In the genomic region with DNA sequence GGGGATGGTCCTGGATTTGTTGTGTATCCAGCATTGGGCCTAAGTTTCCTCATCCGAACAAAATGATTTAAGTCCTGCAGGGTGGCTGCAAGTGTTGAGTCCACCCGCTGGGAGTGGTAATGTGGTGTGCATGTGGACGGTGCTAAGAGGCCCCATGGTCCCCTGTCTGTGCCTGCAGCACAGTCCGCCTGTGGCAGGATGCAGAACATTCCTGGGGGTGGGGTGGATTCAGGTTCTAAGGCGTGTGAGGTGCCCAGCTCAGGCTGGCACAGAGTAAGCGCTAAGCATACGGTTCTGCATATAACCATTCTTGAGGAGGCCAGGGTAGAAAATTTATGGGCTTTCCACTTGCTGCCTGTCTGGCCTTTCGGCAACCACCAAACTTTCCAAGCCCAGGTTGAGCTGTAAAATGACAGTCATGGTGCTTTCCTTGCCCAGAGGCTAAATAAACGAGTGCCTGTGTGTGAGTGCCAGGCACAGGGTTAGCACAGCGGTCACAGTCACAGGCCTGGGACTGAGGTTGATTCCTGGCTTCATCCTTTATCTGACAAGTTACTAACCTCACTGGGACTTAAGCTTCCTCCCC, we compare ENCODE assay signal across 13 cellular contexts. TPM values are rescaled to one million over a fixed set of nuclear protein-coding genes. Genes with fewer than 3 reads are reported as not detected.
A peak's percentile ranks its signal among the peaks of the same experiment; 100 is the strongest.
DNase-seq lines count a peak whose midpoint lies in the region; ATAC-seq and TF ChIP-seq lines count a peak whose summit lies in the region.
"Had no signal": no experiment of that assay in that cellular context is flagged by ENCODE, and none has a peak within 500 bp of the region (broad histone marks: within the 10 kb centered on the region; RNA-seq: fewer than 3 reads in every experiment).

No MANE protein-coding gene starts in this region.

- no peak overlapping the region for H3K4me2 ChIP-seq in mammary epithelial cell (ENCODE audit: insufficient read depth, low read depth, low read length)

- no peak overlapping the region for H3K9ac ChIP-seq in mammary epithelial cell (ENCODE audit: insufficient read depth, low read length)
- H3K9ac ChIP-seq: parathyroid adenoma had no signal

- peaks cover 58% of the 10 kb centered on the region for H3K79me2 ChIP-seq in mammary epithelial cell (ENCODE audit: insufficient read depth, low read length)

- H3K27ac ChIP-seq in mammary epithelial cell (ENCODE audit: insufficient read depth, low read depth, low read length) (no peak overlapping the region), breast epithelium (no peak overlapping the region)
- H3K27ac ChIP-seq: parathyroid adenoma, transverse colon, VCaP had no signal

- dilution Hi-C loops in mammary epithelial cell (cut with HindIII; ENCODE audit: low sequenced_read_pairs), result loop anchor here (5.0 kb wide), 1 partner anchor 129 kb away; no protein-coding TSS in a partner anchor

- H3K9me3 ChIP-seq in mammary epithelial cell (replicated peaks; ENCODE audit: insufficient read depth, low read length), result no peaks in the 10 kb centered on the region
- H3K9me3 ChIP-seq in breast epithelium, result no peaks in the 10 kb centered on the region
- H3K9me3 ChIP-seq: transverse colon had no signal

- H3K27me3 ChIP-seq in mammary epithelial cell (ENCODE audit: insufficient read depth, low read length), result no peaks in the 10 kb centered on the region
- H3K27me3 ChIP-seq in breast epithelium, result no peaks in the 10 kb centered on the region
- H3K27me3 ChIP-seq: transverse colon had no signal

- no TSS peak for BruUV-seq in mammary epithelial cell (replicated peaks; lab: Mats Ljungman, UMichigan)

- WGBS in mammary epithelial cell (ENCODE audit: low coverage, missing lambda C conversion rate), result 69% methylated on average over 9 of the region's 10 CpGs

- H3K9me3 Mint-ChIP-seq in chondrocyte (ENCODE audit: low read depth), result no peaks in the 10 kb centered on the region

- TF ChIP-seq CTCF in mammary epithelial cell (conservative IDR thresholded peaks at IDR 0.05 in 1 of 2, IDR thresholded peaks at IDR 0.05 in 1 of 2; ENCODE audit: extremely low read depth in 1 of 2, insufficient read depth in 1 of 2, low read depth in 1 of 2, low read length in 2 of 2) (no peak), breast epithelium (IDR thresholded peaks at IDR 0.05) (no peak), chondrocyte (IDR thresholded peaks at IDR 0.05) (no peak), retinal pigment epithelial cell (conservative IDR thresholded peaks at IDR 0.05; ENCODE audit: low read depth, low read length) (peak; percentile 4)

- peaks cover 49% of the 10 kb centered on the region for H3K4me1 ChIP-seq in mammary epithelial cell (ENCODE audit: insufficient read depth, low read length)
- H3K4me1 ChIP-seq in breast epithelium, result peaks cover 0 to 9% of the 10 kb centered on the region in 2 donors

- in situ Hi-C loops in mammary epithelial cell (cut with MboI; ENCODE audit: low sequenced_read_pairs in 2 of 2), result loop anchor here in 1 of 2 donors (10.0 kb wide), 1 partner anchor 153 kb away; no protein-coding TSS in a partner anchor

- no peaks in the 10 kb centered on the region for H4K20me1 ChIP-seq in mammary epithelial cell (ENCODE audit: insufficient read depth, low read length)

- CTCF ChIA-PET in mammary epithelial cell (lab: Charles Lee; ENCODE audit: low non-redundant PET), result interaction anchor here (0.5 kb wide), 1 partner anchor 162 kb away, joined by 15 read pairs; no protein-coding TSS in a partner anchor

- no peak for TF ChIP-seq EP300 in Ishikawa (IDR thresholded peaks at IDR 0.05; ENCODE audit: borderline replicate concordance)

- H3K36me3 Mint-ChIP-seq in chondrocyte (ENCODE audit: low read depth), result peaks cover 31% of the 10 kb centered on the region

- H3K4me3 ChIP-seq in mammary epithelial cell (replicated peaks in 1 of 3; ENCODE audit: insufficient read depth in 1 of 3, low read depth in 2 of 3, low read length in 3 of 3) (no peak overlapping the region), breast epithelium (no peak overlapping the region), retinal pigment epithelial cell (ENCODE audit: low read length) (no peak overlapping the region)
- H3K4me3 ChIP-seq: lung, transverse colon had no signal

- no peak for TF ChIP-seq RAD21 in Ishikawa (IDR thresholded peaks at IDR 0.05; ENCODE audit: low read depth)

- TF ChIP-seq POLR2A in breast epithelium (IDR thresholded peaks at IDR 0.05), result no peak

- intact Hi-C loops in mammary epithelial cell (cut with micrococcal nuclease), result no loop called here
- intact Hi-C loops in breast epithelium (cut with DNase I; ENCODE audit: low total_unique reads), result loop anchor here (5.0 kb wide), 1 partner anchor 926 kb away; no protein-coding TSS in a partner anchor

- no peaks in the 10 kb centered on the region for H3K27me3 Mint-ChIP-seq in chondrocyte (ENCODE audit: low read depth)

- peaks cover 59% of the 10 kb centered on the region for H3K4me1 Mint-ChIP-seq in chondrocyte (ENCODE audit: low read depth)

- ATAC-seq in GM18870 (IDR thresholded peaks at IDR 0.05; ENCODE audit: unreplicated experiment), result no peak

- peak overlapping the region; percentile 66 for H3K27ac Mint-ChIP-seq in chondrocyte (ENCODE audit: unreplicated experiment)

- no peak overlapping the region for H2AFZ ChIP-seq in mammary epithelial cell (ENCODE audit: low read depth, low read length)
- H2AFZ ChIP-seq: parathyroid adenoma had no signal

- H3K36me3 ChIP-seq in mammary epithelial cell (ENCODE audit: insufficient read depth, low read length), result peaks cover 59% of the 10 kb centered on the region
- no peaks in the 10 kb centered on the region for H3K36me3 ChIP-seq in breast epithelium

- no peak overlapping the region for H3K4me3 Mint-ChIP-seq in chondrocyte (ENCODE audit: unreplicated experiment)

- peak; percentile 24 for DNase-seq in mammary epithelial cell
- no peak for DNase-seq in breast epithelium (ENCODE audit: low spot score in 2 of 2)
- no peak for DNase-seq in chondrocyte (ENCODE audit: low spot score)
- DNase-seq in retinal pigment epithelial cell (ENCODE audit: low read depth), result peak; percentile 78
- DNase-seq in stimulated activated CD4-positive, alpha-beta T cell treated with anti-CD3 and anti-CD28 coated beads, Interleukin-1b, Interleukin-23, amount 100 ng/mL, for 48 hours, result no peak
- no peak for DNase-seq in NCI-H2081 treated with DMSO at 0.1 percent for 48 hours (lab: John Stamatoyannopoulos, UW)
- DNase-seq: aorta, transverse colon had no signal

TF ChIP-seq in Ishikawa, 13 proteins besides CTCF, POLR2A, EP300 and RAD21:
- peak; percentile 76 for TF ChIP-seq TEAD4 (IDR thresholded peaks at IDR 0.05)
- TF ChIP-seq, protein P1, sequence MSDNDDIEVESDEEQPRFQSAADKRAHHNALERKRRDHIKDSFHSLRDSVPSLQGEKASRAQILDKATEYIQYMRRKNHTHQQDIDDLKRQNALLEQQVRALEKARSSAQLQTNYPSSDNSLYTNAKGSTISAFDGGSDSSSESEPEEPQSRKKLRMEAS (IDR thresholded peaks at IDR 0.05), result no peak

RNA-seq across cellular contexts. Expression of a gene that starts 30.7 kb away (rescaled TPM):
- total RNA-seq in mammary epithelial cell (100 to 1,000 TPM; 471 to 738 TPM), breast epithelium (10 to 100 TPM; 29.5 to 78.9 (median 42.1) TPM), chondrocyte (141 to 192 TPM (median 190 TPM) in 3 replicates)
- 404 TPM for polyA plus RNA-seq in mammary epithelial cell
- polyA minus RNA-seq in mammary epithelial cell, result 456 TPM

Comparison
In these comparisons a context has a peak if more than half of its experiments do, and no peak if none do; other contexts are left out.
1. DNase-seq: peak in mammary epithelial cell (single experiment) and retinal pigment epithelial cell (single experiment); none in breast epithelium (0 of 2), chondrocyte (single experiment), stimulated activated CD4-positive, alpha-beta T cell treated with anti-CD3 and anti-CD28 coated beads, Interleukin-1b, Interleukin-23, amount 100 ng/mL, for 48 hours (single experiment) and NCI-H2081 treated with DMSO at 0.1 percent for 48 hours (single experiment).